ENCODE assay signal across 8 cellular contexts in genomic region chr3:127822166-127822835, GRCh38. TPM values are rescaled to one million over a fixed set of nuclear protein-coding genes. Genes with fewer than 3 reads are reported as not detected.
DNase-seq lines count a peak whose midpoint lies in the region; ATAC-seq and TF ChIP-seq lines count a peak whose summit lies in the region.

Gene MGLL (minus strand): TSS chr3:127822515. CDS start chr3:127822318, 197 bp downstream.

- DNase-seq in NCI-H1092 treated with DMSO at 0.1 percent for 48 hours (lab: John Stamatoyannopoulos, UW) (peak; percentile 69), NCI-H1092 (lab: John Stamatoyannopoulos, UW) (no peak), epithelial cell of esophagus (ENCODE audit: low read depth) (peak; percentile 72), thyroid gland (peak; percentile 7 to 15)

- peak within 1 kb of the TSS; percentile 74 for H3K4me3 ChIP-seq in epithelial cell of esophagus (ENCODE audit: low read length)
- peak within 1 kb of the TSS; percentile 49 for H3K4me3 ChIP-seq in mononuclear cell (ENCODE audit: low read length)
- peak within 1 kb of the TSS; percentile 2 to 60 (median 44) for H3K4me3 ChIP-seq in thyroid gland (replicated peaks in 1 of 3)

- 9 to 24% methylated on average over 9 to 28 of the region's 35 CpGs for WGBS in thyroid gland, 2 donors

- no peaks in the 10 kb centered on the region for H3K9me3 ChIP-seq in mononuclear cell (ENCODE audit: low read depth, low read length)
- no peaks in the 10 kb centered on the region for H3K9me3 ChIP-seq in thyroid gland

- H3K27ac ChIP-seq in thyroid gland: peak within 1 kb of the TSS; percentile 35 to 79 (median 71)

- peaks cover 39% of the 10 kb centered on the region for H3K4me1 ChIP-seq in mononuclear cell (ENCODE audit: insufficient read depth, low read length)
- H3K4me1 ChIP-seq in thyroid gland: peaks cover 12 to 27% of the 10 kb centered on the region in 2 donors

- H3K27me3 ChIP-seq in mononuclear cell (ENCODE audit: insufficient read depth, low read length): peaks cover 8% of the 10 kb centered on the region
- H3K27me3 ChIP-seq in thyroid gland: no peaks in the 10 kb centered on the region

- no peaks in the 10 kb centered on the region for H3K36me3 ChIP-seq in thyroid gland

- peak; percentile 21 for ATAC-seq in HG02852 (IDR thresholded peaks at IDR 0.05; ENCODE audit: unreplicated experiment)
- peak; percentile 61 for ATAC-seq in SK-N-SH treated with all-trans-retinoic acid at 6 μM for 48 hours
- no peak for ATAC-seq in HG03135 (IDR thresholded peaks at IDR 0.05; ENCODE audit: unreplicated experiment)

- TF ChIP-seq POLR2A in thyroid gland (IDR thresholded peaks at IDR 0.05): no peak

- TF ChIP-seq CTCF in epithelial cell of esophagus (IDR thresholded peaks at IDR 0.05; ENCODE audit: insufficient read depth, low read depth, low read length, missing control alignments) (no peak), thyroid gland (IDR thresholded peaks at IDR 0.05) (no peak)

- intact Hi-C loops in thyroid gland (cut with DNase I): no loop called here

TF ChIP-seq in SK-N-SH treated with all-trans-retinoic acid at 6 μM for 48 hours, 23 proteins besides CTCF, POLR2A, EP300 and RAD21:
- TF ChIP-seq ZFP30 (CRISPR knock-in tag; IDR thresholded peaks at IDR 0.05) (no peak), ZC3H10 (CRISPR knock-in tag; IDR thresholded peaks at IDR 0.05) (no peak), OSR1 (CRISPR knock-in tag; IDR thresholded peaks at IDR 0.05) (no peak), TOX (CRISPR knock-in tag; IDR thresholded peaks at IDR 0.05; ENCODE audit: borderline replicate concordance) (no peak), BACH2 (CRISPR knock-in tag; IDR thresholded peaks at IDR 0.05; ENCODE audit: borderline replicate concordance) (no peak), PATZ1 (CRISPR knock-in tag; IDR thresholded peaks at IDR 0.05; ENCODE audit: borderline replicate concordance) (no peak)

RNA-seq across cellular contexts. Expression of gene MGLL, which starts in this region (rescaled TPM):
- total RNA-seq in mononuclear cell (10.7 TPM), thyroid gland (10 to 100 TPM; 12.4 to 24.7 (median 18.4) TPM)
